8 cellular contexts compared by ENCODE assay signal in genomic region chr19:49118565-49119410, GRCh38. TPM values are rescaled to one million over a fixed set of nuclear protein-coding genes. Genes with fewer than 3 reads are reported as not detected.
DNase-seq lines count a peak whose midpoint lies in the region; ATAC-seq and TF ChIP-seq lines count a peak whose summit lies in the region.

TSS of gene C19orf73 (minus strand) at chr19:49119143. CDS start at chr19:49119022, 121 bp downstream.

- peak within 1 kb of the TSS; percentile 85 for H3K27ac Mint-ChIP-seq in Caco-2 (ENCODE audit: unreplicated experiment)
- peak within 1 kb of the TSS; percentile 93 to 97 for H3K27ac Mint-ChIP-seq in effector memory CD8-positive, alpha-beta T cell

- TF ChIP-seq CTCF in Caco-2 (IDR thresholded peaks at IDR 0.05; ENCODE audit: insufficient read depth in 1 of 2, low read depth in 1 of 2, low read length in 1 of 2, severe bottlenecking in 1 of 2, unreplicated experiment in 1 of 2), result no peak

- DNase-seq in Caco-2 (peak; percentile 94 to 98), HT-29 (ENCODE audit: low spot score) (peak; percentile 98), NOMO-1 (lab: John Stamatoyannopoulos, UW; ENCODE audit: unreplicated experiment in 2 of 2) (peak; percentile 92 to 95), mesenteric fat pad (ENCODE audit: low spot score) (peak; percentile 98)
- DNase-seq in activated CD8-positive, alpha-beta memory T cell treated with anti-CD3 and anti-CD28 coated beads for 48 hours (ENCODE audit: low read depth in 2 of 3, low spot score in 2 of 3), result peak; percentile 80 to 90 (median 87)
- DNase-seq in effector memory CD8-positive, alpha-beta T cell, result peak; percentile 95 to 96 (median 96)
- DNase-seq in stimulated activated CD8-positive, alpha-beta memory T cell treated with anti-CD3 and anti-CD28 coated beads, Interleukin-15, amount 100 ng/mL, for 1 hour (ENCODE audit: low read depth), result peak; percentile 91

- H3K9me3 ChIP-seq in Caco-2, result no peaks in the 10 kb centered on the region

- peaks cover 19% of the 10 kb centered on the region for H3K36me3 Mint-ChIP-seq in Caco-2 (ENCODE audit: insufficient read depth, unreplicated experiment)
- peaks cover 6% of the 10 kb centered on the region for H3K36me3 Mint-ChIP-seq in effector memory CD8-positive, alpha-beta T cell (ENCODE audit: insufficient read depth)

- no peaks in the 10 kb centered on the region for H3K27me3 ChIP-seq in Caco-2 (replicated peaks; ENCODE audit: control insufficient read depth, insufficient read depth, low read length)

- H3K27me3 Mint-ChIP-seq in Caco-2 (ENCODE audit: insufficient read depth, unreplicated experiment), result peaks cover 4% of the 10 kb centered on the region
- H3K27me3 Mint-ChIP-seq in effector memory CD8-positive, alpha-beta T cell, result no peaks in the 10 kb centered on the region

- CTCF ChIA-PET in Caco-2 (lab: Charles Lee), result interaction anchor here (0.9 to 1.5 kb wide), 5 partner anchors 9 to 80 kb away, joined by 3 to 6 read pairs (median 4); no protein-coding TSS in a partner anchor

- POLR2A ChIA-PET in Caco-2 (lab: Charles Lee), result no interaction called here

- peaks cover 18% of the 10 kb centered on the region for H3K4me1 ChIP-seq in Caco-2

- H3K9me3 Mint-ChIP-seq in Caco-2 (ENCODE audit: unreplicated experiment), result no peaks in the 10 kb centered on the region
- H3K9me3 Mint-ChIP-seq in effector memory CD8-positive, alpha-beta T cell, result no peaks in the 10 kb centered on the region

- peak within 1 kb of the TSS; percentile 88 for H3K4me3 ChIP-seq in Caco-2 (ENCODE audit: low read depth, low read length)

- H3K4me3 Mint-ChIP-seq in Caco-2 (ENCODE audit: unreplicated experiment), result peak within 1 kb of the TSS; percentile 94
- peak within 1 kb of the TSS; percentile 90 to 96 for H3K4me3 Mint-ChIP-seq in effector memory CD8-positive, alpha-beta T cell

- H3K4me1 Mint-ChIP-seq in Caco-2 (ENCODE audit: low read depth, unreplicated experiment), result peaks cover 32% of the 10 kb centered on the region
- H3K4me1 Mint-ChIP-seq in effector memory CD8-positive, alpha-beta T cell (ENCODE audit: low read depth in 2 of 2), result peaks cover 35 to 36% of the 10 kb centered on the region in 2 donors

- intact Hi-C loops in Caco-2 (cut with micrococcal nuclease; ENCODE audit: unreplicated experiment), result loop anchor here (1.0 to 5.0 kb wide), 4 partner anchors 10 to 79 kb away; partner anchors contain the start of gene SNRNP70

- BruUV-seq in Caco-2 (replicated peaks; lab: Mats Ljungman, UMichigan), result TSS peak; percentile 89

- ATAC-seq in GM21360 (IDR thresholded peaks at IDR 0.05; ENCODE audit: unreplicated experiment), result peak; percentile 56
- peak; percentile 76 for ATAC-seq in effector memory CD8-positive, alpha-beta T cell (replicated peaks)

- H3K36me3 ChIP-seq in Caco-2 (ENCODE audit: control insufficient read depth, insufficient read depth, low read length), result no peaks in the 10 kb centered on the region

RNA-seq across cellular contexts. Expression of gene C19orf73, which starts in this region (rescaled TPM):
- 1.7 and 2.1 TPM in 2 replicates for total RNA-seq in Caco-2 (2022)
- total RNA-seq in HT-29 (2014; rRNA removed; shearing (Covaris generic)), result 5.9 and 6.0 TPM in 2 replicates
- total RNA-seq in mesenteric fat pad, result not detected

Comparison
In these comparisons a context has a peak if more than half of its experiments do, and no peak if none do; other contexts are left out.
1. Peak in every context shown above with its lines: DNase-seq, ATAC-seq and H3K4me3 ChIP-seq.
2. Peak in DNase-seq in mesenteric fat pad; RNA of the gene not detected or under 1 TPM.